18 cellular contexts compared by ENCODE assay signal in the genomic region with DNA sequence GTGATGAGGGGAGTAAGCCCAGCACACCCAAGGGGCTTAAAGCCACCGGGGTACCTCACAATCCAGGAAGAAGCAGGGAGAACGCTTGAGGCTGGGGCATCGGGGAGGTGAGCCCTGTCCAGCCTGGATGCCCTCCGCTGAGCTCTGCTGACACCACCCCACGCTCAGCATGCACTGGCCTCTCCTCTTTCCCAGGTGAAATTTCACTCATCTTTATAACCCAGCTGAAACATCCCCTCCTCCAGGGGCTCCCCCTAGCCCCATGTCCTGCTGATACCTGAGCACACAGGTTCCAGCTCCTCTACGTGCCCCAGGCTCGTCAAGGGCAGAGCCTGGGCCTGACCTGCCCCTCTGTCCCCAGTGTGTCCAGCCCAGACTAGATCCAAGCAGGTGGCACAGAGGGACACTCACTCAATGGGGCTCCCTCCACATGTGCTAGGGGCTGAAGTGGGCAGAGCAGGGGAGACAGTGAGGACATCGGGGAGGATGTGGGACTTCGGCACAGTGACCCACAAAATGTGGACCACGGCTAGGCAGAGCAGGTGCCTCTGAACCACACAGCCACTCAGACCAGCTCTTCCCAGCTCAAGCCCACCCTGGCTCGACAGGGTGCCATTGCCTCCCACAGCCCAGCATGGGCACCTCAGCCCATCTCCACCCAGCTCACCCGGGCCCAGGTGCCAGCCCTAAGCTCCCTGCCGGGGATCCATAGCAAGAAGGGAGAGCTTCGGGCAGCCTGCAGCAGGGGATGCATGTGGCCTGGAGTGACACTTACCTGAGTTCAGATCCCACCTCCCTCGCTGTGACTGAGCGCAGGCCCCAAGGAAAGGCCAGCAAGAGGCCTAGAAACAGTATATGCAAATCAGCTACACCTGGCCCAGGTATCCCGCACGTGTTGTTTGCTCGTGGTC.
"Had no signal": no experiment of that assay in that cellular context is flagged by ENCODE, and none has a peak within 500 bp of the region (broad histone marks: within the 10 kb centered on the region; RNA-seq: fewer than 3 reads in every experiment).

No MANE protein-coding gene starts in this region.

- H3K27me3 ChIP-seq: ovary, right lobe of liver, thyroid gland, uterus had no signal

- H3K36me3 ChIP-seq: ovary, right lobe of liver, thyroid gland, uterus had no signal

- H3K9me3 ChIP-seq: ovary, right lobe of liver, thyroid gland, uterus had no signal

- H3K27ac ChIP-seq: ovary, right lobe of liver, thyroid gland, uterus had no signal

- DNase-seq: activated B cell treated with CpG ODN at 0.5 μM for 24 hours; activated CD4-positive, alpha-beta T cell treated with anti-CD3 and anti-CD28 coated beads for 48 hours; activated CD8-positive, alpha-beta T cell treated with anti-CD3 and anti-CD28 coated beads for 36 hours; activated naive CD8-positive, alpha-beta T cell treated with anti-CD3 and anti-CD28 coated beads for 36 hours; activated T-cell treated with anti-CD3 and anti-CD28 coated beads, Interleukin-2, amount 50 U/mL, for 4 hours; amniotic stem cell; dermis blood vessel endothelial cell; effector memory CD8-positive, alpha-beta T cell; left cardiac atrium; ovary; small intestine; stimulated activated CD4-positive, alpha-beta T cell treated with anti-CD3 and anti-CD28 coated beads, Interleukin-4, amount 100 ng/mL, for 24 hours; stimulated activated naive B cell treated with anti-CD40 and anti-IgM and Interleukin-4, amounts not matched to agents 10 μg/mL and 1 μg/mL and 100 μg/mL, for 72 hours; T-cell; thyroid gland; uterus had no signal

- H3K4me3 ChIP-seq: lung, ovary, right lobe of liver, thyroid gland, uterus had no signal

- H3K4me1 ChIP-seq: right lobe of liver, thyroid gland, uterus had no signal
